ENCODE assay signal across 1 cellular context in the genomic region with DNA sequence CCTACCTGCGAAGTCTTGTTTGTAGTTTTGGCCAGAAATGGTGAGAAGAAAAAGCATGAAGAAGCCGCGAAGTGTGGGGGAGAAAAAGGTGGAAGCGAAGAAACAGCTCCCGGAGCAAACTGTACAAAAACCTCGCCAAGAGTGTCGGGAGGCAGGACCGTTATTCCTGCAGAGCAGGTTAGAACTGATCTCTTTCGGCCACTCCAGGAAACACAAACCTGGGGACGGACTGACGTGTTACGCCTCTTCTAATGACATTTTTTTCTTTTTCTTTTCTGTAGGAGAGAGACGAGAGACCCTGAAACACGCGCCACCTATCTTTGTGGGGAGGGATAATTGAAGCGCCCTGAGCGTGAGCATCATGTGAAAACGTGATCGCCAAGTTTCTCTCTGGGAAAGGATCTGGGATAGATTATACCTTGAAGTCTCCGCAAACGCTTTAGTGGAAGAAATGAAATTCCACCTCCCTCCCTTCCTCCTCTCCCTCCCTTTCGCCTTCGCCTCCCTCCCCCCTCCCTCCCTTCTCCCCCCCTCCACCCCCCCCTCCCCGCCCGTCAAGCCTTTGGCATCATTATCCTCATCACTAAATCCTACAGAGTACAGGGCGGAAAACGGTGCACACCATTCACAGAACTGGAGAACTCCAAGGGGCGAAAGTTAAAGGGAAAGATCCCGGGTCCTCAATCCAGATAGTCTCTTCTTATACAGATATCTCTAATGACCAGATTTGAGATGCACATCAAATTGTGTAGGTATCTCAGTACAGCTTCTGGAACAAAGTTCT.
TF ChIP-seq lines count a peak whose summit lies in the region.

Gene ZEB2 (minus strand): TSS at position 186 of the 784 bp plus-strand sequence. CDS start 2,769 bp downstream, outside the sequence.

TF ChIP-seq in SK-N-SH, 30 proteins besides CTCF, POLR2A, EP300 and RAD21 (continued from another document):
- TF ChIP-seq CHD2 (IDR thresholded peaks at IDR 0.05; ENCODE audit: low read length, partially characterized antibody) (peak; percentile 17), TAF1 (IDR thresholded peaks at IDR 0.05; ENCODE audit: borderline replicate concordance, low read depth, low read length) (peak; percentile 65; the same call in 1 of the 2 replicates)
